9 cellular contexts compared by ENCODE assay signal in genomic region chr19:14686411-14686810, GRCh38. TPM values are rescaled to one million over a fixed set of nuclear protein-coding genes. Genes with fewer than 3 reads are reported as not detected.
A peak's percentile ranks its signal among the peaks of the same experiment; 100 is the strongest.
DNase-seq lines count a peak whose midpoint lies in the region; ATAC-seq and TF ChIP-seq lines count a peak whose summit lies in the region.
"Had no signal": no experiment of that assay in that cellular context is flagged by ENCODE, and none has a peak within 500 bp of the region (broad histone marks: within the 10 kb centered on the region; RNA-seq: fewer than 3 reads in every experiment).

No MANE protein-coding gene starts in this region.

- intact Hi-C loops in heart left ventricle (cut with DNase I): loop anchor here in 9 of 10 donors (2.0 to 5.0 kb wide), 5 partner anchors 109 to 254 kb away; partner anchors contain the start of genes NDUFB7 (in 5 of the 9) and PKN1 (in 1 of the 9)
- intact Hi-C loops in left ventricle myocardium superior (cut with micrococcal nuclease): no loop called here
- intact Hi-C loops in activated T-helper 1 cell treated with anti-CD3 and anti-CD28 coated beads, Interleukin-12 subunit alpha, Interleukin-12 subunit beta, Interleukin-2, Interleukin-4 antibody, amounts not matched to agents 30 ng/mL and 10 ng/mL and 1 ng/mL, durations not matched to agents 14 hours and 24 hours and 36 hours (cut with micrococcal nuclease): loop anchor here (1.0 to 5.0 kb wide), 3 partner anchors 112 to 954 kb away; no protein-coding TSS in a partner anchor

- no peak overlapping the region for H3K27ac Mint-ChIP-seq in brain
- H3K27ac Mint-ChIP-seq in activated T-helper 1 cell treated with anti-CD3 and anti-CD28 coated beads, Interleukin-12 subunit alpha, Interleukin-12 subunit beta, Interleukin-2, Interleukin-4 antibody, amounts not matched to agents 30 ng/mL and 10 ng/mL and 1 ng/mL, durations not matched to agents 14 hours and 24 hours and 36 hours: no peak overlapping the region
- H3K27ac Mint-ChIP-seq: activated naive CD8-positive, alpha-beta T cell had no signal

- peaks cover 19% of the 10 kb centered on the region for H3K4me1 Mint-ChIP-seq in brain
- H3K4me1 Mint-ChIP-seq in activated T-helper 1 cell treated with anti-CD3 and anti-CD28 coated beads, Interleukin-12 subunit alpha, Interleukin-12 subunit beta, Interleukin-2, Interleukin-4 antibody, amounts not matched to agents 30 ng/mL and 10 ng/mL and 1 ng/mL, durations not matched to agents 14 hours and 24 hours and 36 hours (ENCODE audit: low read depth): peaks cover 16% of the 10 kb centered on the region

- no peaks in the 10 kb centered on the region for H3K36me3 ChIP-seq in heart left ventricle

- 31 to 58% (median 38%) methylated on average over 3 of the region's 3 CpGs for WGBS in heart left ventricle, 4 donors

- H3K4me3 Mint-ChIP-seq in brain: peak overlapping the region in 1 of 5 experiments; percentile 64
- H3K4me3 Mint-ChIP-seq in activated T-helper 1 cell treated with anti-CD3 and anti-CD28 coated beads, Interleukin-12 subunit alpha, Interleukin-12 subunit beta, Interleukin-2, Interleukin-4 antibody, amounts not matched to agents 30 ng/mL and 10 ng/mL and 1 ng/mL, durations not matched to agents 14 hours and 24 hours and 36 hours: no peak overlapping the region
- H3K4me3 Mint-ChIP-seq: activated naive CD8-positive, alpha-beta T cell had no signal

- peaks cover 0 to 10% (median 0%) of the 10 kb centered on the region in 9 donors for H3K27me3 ChIP-seq in heart left ventricle

- H3K27me3 Mint-ChIP-seq in brain: peaks cover 32% of the 10 kb centered on the region
- H3K27me3 Mint-ChIP-seq in activated T-helper 1 cell treated with anti-CD3 and anti-CD28 coated beads, Interleukin-12 subunit alpha, Interleukin-12 subunit beta, Interleukin-2, Interleukin-4 antibody, amounts not matched to agents 30 ng/mL and 10 ng/mL and 1 ng/mL, durations not matched to agents 14 hours and 24 hours and 36 hours (ENCODE audit: insufficient read depth): peaks cover 5% of the 10 kb centered on the region
- H3K27me3 Mint-ChIP-seq: activated naive CD8-positive, alpha-beta T cell had no signal

- no peak overlapping the region for H3K27ac ChIP-seq in heart left ventricle

- peaks cover 0 to 21% (median 12%) of the 10 kb centered on the region in 12 donors for H3K4me1 ChIP-seq in heart left ventricle

- no peaks in the 10 kb centered on the region for H3K9me3 ChIP-seq in heart left ventricle

- DNase-seq in heart left ventricle: no peak
- DNase-seq in left ventricle myocardium superior: no peak
- DNase-seq in NOMO-1 treated with DMSO at 0.1 percent for 48 hours (lab: John Stamatoyannopoulos, UW; ENCODE audit: unreplicated experiment): peak; percentile 32
- DNase-seq in stimulated activated CD4-positive, alpha-beta T cell treated with anti-CD3 and anti-CD28 coated beads, Interleukin-12 subunit alpha, Interleukin-12 subunit beta, amount 100 ng/mL, for 4 hours: peak; percentile 13
- DNase-seq in activated T-helper 1 cell treated with anti-CD3 and anti-CD28 coated beads, Interleukin-12 subunit alpha, Interleukin-12 subunit beta, Interleukin-2, Interleukin-4 antibody, amounts not matched to agents 30 ng/mL and 10 ng/mL and 1 ng/mL, durations not matched to agents 14 hours and 24 hours and 36 hours (ENCODE audit: low spot score): no peak

- H3K4me3 ChIP-seq in heart left ventricle: no peak overlapping the region

- no peaks in the 10 kb centered on the region for H3K9me3 Mint-ChIP-seq in brain
- H3K9me3 Mint-ChIP-seq in activated T-helper 1 cell treated with anti-CD3 and anti-CD28 coated beads, Interleukin-12 subunit alpha, Interleukin-12 subunit beta, Interleukin-2, Interleukin-4 antibody, amounts not matched to agents 30 ng/mL and 10 ng/mL and 1 ng/mL, durations not matched to agents 14 hours and 24 hours and 36 hours: no peaks in the 10 kb centered on the region

- TF ChIP-seq POLR2A in heart left ventricle (IDR thresholded peaks at IDR 0.05): no peak

- no peaks in the 10 kb centered on the region for H3K36me3 Mint-ChIP-seq in brain
- H3K36me3 Mint-ChIP-seq in activated T-helper 1 cell treated with anti-CD3 and anti-CD28 coated beads, Interleukin-12 subunit alpha, Interleukin-12 subunit beta, Interleukin-2, Interleukin-4 antibody, amounts not matched to agents 30 ng/mL and 10 ng/mL and 1 ng/mL, durations not matched to agents 14 hours and 24 hours and 36 hours (ENCODE audit: low read depth): no peaks in the 10 kb centered on the region
- H3K36me3 Mint-ChIP-seq: activated naive CD8-positive, alpha-beta T cell had no signal

- TF ChIP-seq CTCF in heart left ventricle (IDR thresholded peaks at IDR 0.05): peak in 9 of 12 donors; percentile 17 to 41 (median 30)
- peak; percentile 21 to 41 for TF ChIP-seq CTCF in brain (conservative IDR thresholded peaks at IDR 0.05)

- ATAC-seq in heart left ventricle (no peak), left ventricle myocardium superior (no peak), GM19023 (IDR thresholded peaks at IDR 0.05; ENCODE audit: unreplicated experiment) (no peak), HG03520 (IDR thresholded peaks at IDR 0.05; ENCODE audit: unreplicated experiment) (no peak)

RNA-seq across cellular contexts. Expression of gene ZNF333, which starts 3.4 kb away (rescaled TPM):
- 10 to 100 TPM in 2 of 9 donors, 1 to 10 TPM in 7; 6.7 to 12.1 (median 8.6) TPM for total RNA-seq in heart left ventricle
- 1 to 10 TPM; 5.0 to 8.7 TPM for polyA plus RNA-seq in heart left ventricle
- 7.3 TPM for total RNA-seq in left ventricle myocardium superior
- 5.7 TPM for polyA plus RNA-seq in brain (ENCODE audit: insufficient read depth, low read depth, low replicate concordance)
- total RNA-seq in activated T-helper 1 cell treated with anti-CD3 and anti-CD28 coated beads, Interleukin-12 subunit alpha, Interleukin-12 subunit beta, Interleukin-2, Interleukin-4 antibody, amounts not matched to agents 30 ng/mL and 10 ng/mL and 1 ng/mL, durations not matched to agents 14 hours and 24 hours and 36 hours: 10.0 and 11.1 TPM in 2 replicates

RNA-seq across cellular contexts. Expression of gene ADGRE3, which starts 11.8 kb away (rescaled TPM):
- total RNA-seq in heart left ventricle: under 1 TPM in 3 of 9 donors, not detected in 6; 0.25 to 0.59 (median 0.53) TPM
- not detected for polyA plus RNA-seq in heart left ventricle
- not detected for total RNA-seq in left ventricle myocardium superior
- polyA plus RNA-seq in brain (ENCODE audit: insufficient read depth, low read depth, low replicate concordance): not detected
- not detected in 2 replicates for total RNA-seq in activated T-helper 1 cell treated with anti-CD3 and anti-CD28 coated beads, Interleukin-12 subunit alpha, Interleukin-12 subunit beta, Interleukin-2, Interleukin-4 antibody, amounts not matched to agents 30 ng/mL and 10 ng/mL and 1 ng/mL, durations not matched to agents 14 hours and 24 hours and 36 hours

Comparison
In these comparisons a context has a peak if more than half of its experiments do, and no peak if none do; other contexts are left out.
1. DNase-seq: peak in NOMO-1 treated with DMSO at 0.1 percent for 48 hours (single experiment) and stimulated activated CD4-positive, alpha-beta T cell treated with anti-CD3 and anti-CD28 coated beads, Interleukin-12 subunit alpha, Interleukin-12 subunit beta, amount 100 ng/mL, for 4 hours (single experiment); none in heart left ventricle (0 of 5), left ventricle myocardium superior (single experiment) and activated T-helper 1 cell treated with anti-CD3 and anti-CD28 coated beads, Interleukin-12 subunit alpha, Interleukin-12 subunit beta, Interleukin-2, Interleukin-4 antibody, amounts not matched to agents 30 ng/mL and 10 ng/mL and 1 ng/mL, durations not matched to agents 14 hours and 24 hours and 36 hours (single experiment).